Comparison of ENCODE assay signal across 18 cellular contexts in genomic region chr7:78794101-78794500, GRCh38.
"Had no signal": no experiment of that assay in that cellular context is flagged by ENCODE, and none has a peak within 500 bp of the region (broad histone marks: within the 10 kb centered on the region; RNA-seq: fewer than 3 reads in every experiment).

No MANE protein-coding gene starts in this region.

- H3K27me3 ChIP-seq: heart left ventricle, left lung, ovary, upper lobe of right lung had no signal

- H3K4me1 ChIP-seq: heart left ventricle, left lung, upper lobe of right lung had no signal

- H3K9me3 ChIP-seq: ovary had no signal

- FAIRE-seq: keratinocyte had no signal

- ATAC-seq: activated CD8-positive, alpha-beta T cell treated with anti-CD3 and anti-CD28 coated beads, Interleukin-2, amount 10 ng/mL, durations not matched to agents 7 days and 5 days; heart left ventricle; left lung; upper lobe of right lung had no signal

- H3K27ac Mint-ChIP-seq: activated CD8-positive, alpha-beta T cell treated with anti-CD3 and anti-CD28 coated beads, Interleukin-2, amount 10 ng/mL, durations not matched to agents 7 days and 5 days; brain; memory B cell; stimulated activated naive CD8-positive, alpha-beta T cell treated with anti-CD3 and anti-CD28 coated beads, Interleukin-15, Interleukin-2, amounts not matched to agents 100 ng/mL and 50 ng/mL, for 24 hours had no signal

- H3K4me3 Mint-ChIP-seq: activated CD8-positive, alpha-beta T cell treated with anti-CD3 and anti-CD28 coated beads, Interleukin-2, amount 10 ng/mL, durations not matched to agents 7 days and 5 days; brain; memory B cell; neural crest cell; stimulated activated naive CD8-positive, alpha-beta T cell treated with anti-CD3 and anti-CD28 coated beads, Interleukin-15, Interleukin-2, amounts not matched to agents 100 ng/mL and 50 ng/mL, for 24 hours had no signal

- H3K27ac ChIP-seq: heart left ventricle, left lung, ovary, upper lobe of right lung, WERI-Rb-1 had no signal

- DNase-seq: activated CD4-positive, alpha-beta T cell treated with anti-CD3 and anti-CD28 coated beads for 4 hours; activated CD8-positive, alpha-beta memory T cell treated with anti-CD3 and anti-CD28 coated beads, Interleukin-2, amount 50 U/mL, for 48 hours; activated CD8-positive, alpha-beta T cell treated with anti-CD3 and anti-CD28 coated beads, Interleukin-2, amount 10 ng/mL, durations not matched to agents 7 days and 5 days; activated naive CD4-positive, alpha-beta T cell treated with Interleukin-2 at 50 U/mL for 16 hours; foreskin melanocyte; heart left ventricle; left lung; ovary; stimulated activated CD4-positive, alpha-beta T cell treated with anti-CD3 and anti-CD28 coated beads, Interleukin-4, amount 100 ng/mL, for 1 hour; stimulated activated CD8-positive, alpha-beta memory T cell treated with anti-CD3 and anti-CD28 coated beads, Interleukin-4, amount 100 ng/mL, for 48 hours; T-helper 1 cell; upper lobe of right lung; WERI-Rb-1 had no signal

- H3K4me3 ChIP-seq: heart left ventricle, left lung, ovary, upper lobe of right lung had no signal

- H3K36me3 Mint-ChIP-seq: memory B cell had no signal

- H3K4me1 Mint-ChIP-seq: memory B cell, neural crest cell had no signal

- H3K36me3 ChIP-seq: heart left ventricle, left lung, ovary, upper lobe of right lung, WERI-Rb-1 had no signal

- H3K27me3 Mint-ChIP-seq: memory B cell; stimulated activated naive CD8-positive, alpha-beta T cell treated with anti-CD3 and anti-CD28 coated beads, Interleukin-15, Interleukin-2, amounts not matched to agents 100 ng/mL and 50 ng/mL, for 24 hours had no signal
